Comparison of ENCODE assay signal across 25 cellular contexts in the genomic region with DNA sequence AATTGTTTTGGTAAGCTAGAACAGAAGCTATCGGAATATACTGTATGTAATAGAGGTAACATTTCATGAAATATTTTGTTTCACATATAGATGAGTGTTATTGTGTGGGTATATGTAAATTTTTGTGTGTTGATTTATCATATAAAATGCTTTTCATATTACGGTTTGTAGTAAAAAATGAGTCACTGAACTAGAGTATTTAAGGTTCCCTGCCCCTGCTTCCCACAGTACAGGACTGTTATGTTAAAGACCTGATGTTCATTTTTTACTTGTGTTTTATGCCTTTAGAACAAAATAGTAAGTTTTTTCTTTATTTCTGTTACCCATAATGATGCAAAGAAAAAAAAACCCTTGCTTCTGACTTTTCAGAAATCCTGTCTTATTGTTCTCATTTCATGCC.
"Had no signal": no experiment of that assay in that cellular context is flagged by ENCODE, and none has a peak within 500 bp of the region (broad histone marks: within the 10 kb centered on the region; RNA-seq: fewer than 3 reads in every experiment).

No MANE protein-coding gene starts in this region.

- H3K27ac Mint-ChIP-seq: activated naive CD8-positive, alpha-beta T cell treated with anti-CD3 and anti-CD28 coated beads, Interleukin-2, amount 10 ng/mL, durations not matched to agents 7 days and 5 days; activated T-cell treated with anti-CD3 and anti-CD28 coated beads, Interleukin-2, amount 50 U/mL, for 24 hours; activated T-helper 2 cell treated with anti-CD3 and anti-CD28 coated beads, Interferon-gamma antibody, Interleukin-2, Interleukin-4, amounts not matched to agents 10 μg/mL and 5 μg/mL and 100 μg/mL, durations not matched to agents 14 hours and 24 hours and 36 hours; memory B cell; nephron progenitor cell; stimulated activated memory B cell treated with anti-CD40 and anti-IgM and Interleukin-4, amounts not matched to agents 10 μg/mL and 1 μg/mL and 100 μg/mL, for 72 hours had no signal

- H3K36me3 ChIP-seq: heart left ventricle, right lobe of liver, stomach, suprapubic skin, tibial nerve had no signal

- H3K4me3 Mint-ChIP-seq: activated naive CD8-positive, alpha-beta T cell treated with anti-CD3 and anti-CD28 coated beads, Interleukin-2, amount 10 ng/mL, durations not matched to agents 7 days and 5 days; activated T-cell treated with anti-CD3 and anti-CD28 coated beads, Interleukin-2, amount 50 U/mL, for 24 hours; memory B cell; nephron progenitor cell; stimulated activated memory B cell treated with anti-CD40 and anti-IgM and Interleukin-4, amounts not matched to agents 10 μg/mL and 1 μg/mL and 100 μg/mL, for 72 hours had no signal

- H3K4me3 ChIP-seq: heart left ventricle, right lobe of liver, smooth muscle cell, stomach, suprapubic skin, tibial nerve had no signal

- H3K27me3 ChIP-seq: heart left ventricle, right lobe of liver, stomach, suprapubic skin, tibial nerve had no signal

- H2AFZ ChIP-seq: parathyroid adenoma had no signal

- DNase-seq: activated CD4-positive, alpha-beta T cell treated with anti-CD3 and anti-CD28 coated beads for 1 hour; activated CD4-positive, alpha-beta T cell treated with anti-CD3 and anti-CD28 coated beads, Interleukin-2, amount 50 U/mL, for 1 hour; activated CD8-positive, alpha-beta memory T cell treated with anti-CD3 and anti-CD28 coated beads for 24 hours; activated CD8-positive, alpha-beta memory T cell treated with anti-CD3 and anti-CD28 coated beads, Interleukin-2, amount 50 U/mL, for 4 hours; activated naive CD4-positive, alpha-beta T cell; activated naive CD8-positive, alpha-beta T cell treated with anti-CD3 and anti-CD28 coated beads, Interleukin-2, amount 10 ng/mL, durations not matched to agents 7 days and 5 days; activated T-cell treated with anti-CD3 and anti-CD28 coated beads, Interleukin-2, amount 50 U/mL, for 24 hours; dermis blood vessel endothelial cell; effector CD8-positive, alpha-beta T cell; heart left ventricle; islet precursor cell; left cardiac atrium; nephron progenitor cell; right lobe of liver; stimulated activated CD4-positive, alpha-beta T cell treated with anti-CD3 and anti-CD28 coated beads, Interleukin-15, amount 100 ng/mL, for 24 hours; stomach; T-helper 1 cell had no signal

- H3K4me2 ChIP-seq: smooth muscle cell had no signal

- H3K27ac ChIP-seq: parathyroid adenoma, right lobe of liver, stomach, suprapubic skin had no signal

- H3K9me3 ChIP-seq: right lobe of liver, suprapubic skin had no signal

- H3K4me1 ChIP-seq: parathyroid adenoma, right lobe of liver had no signal

- H3K36me3 Mint-ChIP-seq: activated naive CD8-positive, alpha-beta T cell treated with anti-CD3 and anti-CD28 coated beads, Interleukin-2, amount 10 ng/mL, durations not matched to agents 7 days and 5 days; memory B cell; stimulated activated memory B cell treated with anti-CD40 and anti-IgM and Interleukin-4, amounts not matched to agents 10 μg/mL and 1 μg/mL and 100 μg/mL, for 72 hours had no signal

- H3K79me2 ChIP-seq: parathyroid adenoma had no signal

- ATAC-seq: esophagus mucosa, heart left ventricle, right lobe of liver had no signal

- H3K9me3 Mint-ChIP-seq: activated T-cell treated with anti-CD3 and anti-CD28 coated beads, Interleukin-2, amount 50 U/mL, for 24 hours; activated T-helper 2 cell treated with anti-CD3 and anti-CD28 coated beads, Interferon-gamma antibody, Interleukin-2, Interleukin-4, amounts not matched to agents 10 μg/mL and 5 μg/mL and 100 μg/mL, durations not matched to agents 14 hours and 24 hours and 36 hours had no signal

- H3K9ac ChIP-seq: parathyroid adenoma had no signal

- H3K4me1 Mint-ChIP-seq: memory B cell; nephron progenitor cell; stimulated activated memory B cell treated with anti-CD40 and anti-IgM and Interleukin-4, amounts not matched to agents 10 μg/mL and 1 μg/mL and 100 μg/mL, for 72 hours had no signal
